1 cellular context compared by ENCODE assay signal in the genomic region with DNA sequence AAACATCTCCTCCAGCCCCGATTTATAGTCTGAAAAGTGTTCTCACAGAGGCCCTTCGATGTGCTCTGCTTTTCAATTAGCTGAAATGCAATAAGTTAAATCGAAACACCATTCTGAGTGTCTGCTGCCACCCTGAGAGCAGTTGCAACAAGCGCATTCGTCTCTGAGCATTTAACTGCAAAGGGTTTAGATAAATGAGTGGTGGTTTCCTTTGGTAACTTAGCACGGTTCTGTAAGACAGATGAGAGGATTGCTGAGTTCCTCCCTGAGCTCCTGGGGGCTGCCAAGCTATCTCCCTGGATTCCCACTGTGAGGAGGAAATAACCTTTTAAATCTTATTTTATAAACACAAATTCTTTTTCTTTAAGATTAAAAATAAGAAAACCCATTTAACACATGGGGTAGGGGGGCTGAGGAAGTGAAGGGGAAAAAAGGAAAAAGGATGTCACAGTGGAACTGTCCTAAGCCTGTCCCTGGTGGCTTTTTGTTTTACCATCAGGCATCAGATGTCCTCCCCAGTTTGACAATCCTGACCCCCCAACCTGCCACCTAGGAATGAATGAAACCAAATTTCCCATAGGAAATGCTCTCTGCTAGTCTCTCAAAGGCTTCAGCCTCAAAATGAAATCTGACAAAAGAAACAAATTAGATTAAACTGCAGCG.
TF ChIP-seq lines count a peak whose summit lies in the region.

No MANE protein-coding gene starts in this region.

TF ChIP-seq in IMR-90, 13 proteins besides CTCF, POLR2A, EP300 and RAD21 (continued from another document):
- peak; percentile 23; the same call in 1 of the 2 replicates for TF ChIP-seq CEBPB (IDR thresholded peaks at IDR 0.05; ENCODE audit: low read depth, low read length)
- TF ChIP-seq, protein P1, sequence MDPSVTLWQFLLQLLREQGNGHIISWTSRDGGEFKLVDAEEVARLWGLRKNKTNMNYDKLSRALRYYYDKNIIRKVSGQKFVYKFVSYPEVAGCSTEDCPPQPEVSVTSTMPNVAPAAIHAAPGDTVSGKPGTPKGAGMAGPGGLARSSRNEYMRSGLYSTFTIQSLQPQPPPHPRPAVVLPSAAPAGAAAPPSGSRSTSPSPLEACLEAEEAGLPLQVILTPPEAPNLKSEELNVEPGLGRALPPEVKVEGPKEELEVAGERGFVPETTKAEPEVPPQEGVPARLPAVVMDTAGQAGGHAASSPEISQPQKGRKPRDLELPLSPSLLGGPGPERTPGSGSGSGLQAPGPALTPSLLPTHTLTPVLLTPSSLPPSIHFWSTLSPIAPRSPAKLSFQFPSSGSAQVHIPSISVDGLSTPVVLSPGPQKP (IDR thresholded peaks at IDR 0.05; ENCODE audit: borderline replicate concordance, low read depth, low read length), result no peak
